17 cellular contexts compared by ENCODE assay signal in genomic region chr13:89407357-89407756, GRCh38.
DNase-seq lines count a peak whose midpoint lies in the region; ATAC-seq, FAIRE-seq and TF ChIP-seq lines count a peak whose summit lies in the region.
"Had no signal": no experiment of that assay in that cellular context is flagged by ENCODE, and none has a peak within 500 bp of the region (broad histone marks: within the 10 kb centered on the region; RNA-seq: fewer than 3 reads in every experiment).

No MANE protein-coding gene starts in this region.

- peak overlapping the region; percentile 60 for H3K18ac ChIP-seq in mesendoderm (ENCODE audit: low read length)

- no peak for TF ChIP-seq CTCF in PC-9 (conservative IDR thresholded peaks at IDR 0.05)
- TF ChIP-seq CTCF in mesothelial cell of epicardium (IDR thresholded peaks at IDR 0.05; ENCODE audit: unreplicated experiment), result no peak

- peaks cover 9% of the 10 kb centered on the region for H3K4me1 Mint-ChIP-seq in mesothelial cell of epicardium

- H3F3A ChIP-seq in PC-9 (ENCODE audit: insufficient read depth, low read depth), result no peaks in the 10 kb centered on the region

- no peak overlapping the region for H3K4me3 ChIP-seq in PC-9
- no peak overlapping the region for H3K4me3 ChIP-seq in mesendoderm (ENCODE audit: low read length)
- H3K4me3 ChIP-seq: GM23248, SJSA1 had no signal

- FAIRE-seq in H54 (lab: Jason Lieb, UNC), result peak; percentile 62

- no peak overlapping the region for H3K27ac Mint-ChIP-seq in mesothelial cell of epicardium
- H3K27ac Mint-ChIP-seq: CD4-positive, alpha-beta T cell had no signal

- H2BK15ac ChIP-seq in mesendoderm (replicated peaks; ENCODE audit: low read depth), result no peak overlapping the region

- no peaks in the 10 kb centered on the region for H3K36me3 Mint-ChIP-seq in mesothelial cell of epicardium

- H2AK5ac ChIP-seq in mesendoderm (ENCODE audit: low read length), result no peak overlapping the region

- H2BK5ac ChIP-seq in mesendoderm (ENCODE audit: low read length), result no peak overlapping the region

- no peaks in the 10 kb centered on the region for H3K9me2 ChIP-seq in PC-9 (ENCODE audit: insufficient read depth)

- no peaks in the 10 kb centered on the region for H3K9me3 ChIP-seq in PC-9 (ENCODE audit: insufficient read depth, low read depth)
- H3K9me3 ChIP-seq: BE2C, SJSA1 had no signal

- 0 out of 2 replicates have a peak overlapping the region, but pooled peaks have one; percentile 23 for H2AFZ ChIP-seq in PC-9
- H2AFZ ChIP-seq: GM23248 had no signal

- no peak overlapping the region for H3K9ac ChIP-seq in mesendoderm (ENCODE audit: low read length)
- H3K9ac ChIP-seq: GM23248 had no signal

- peak overlapping the region; percentile 13 for H4K8ac ChIP-seq in mesendoderm (ENCODE audit: low read depth, low read length)

- no CpG with 5 or more reads among the region's 4 CpGs for WGBS in mesendoderm (ENCODE audit: extremely low coverage, insufficient coverage, low lambda C conversion rate)

- no peak overlapping the region for H3K4ac ChIP-seq in mesendoderm (ENCODE audit: low read depth, low read length)

- no peak overlapping the region for H3K56ac ChIP-seq in mesendoderm (ENCODE audit: low read length)

- H4K20me1 ChIP-seq in PC-9 (ENCODE audit: insufficient read depth), result no peaks in the 10 kb centered on the region

- H3K36me3 ChIP-seq in PC-9 (ENCODE audit: low read depth) (no peaks in the 10 kb centered on the region), mesendoderm (ENCODE audit: control insufficient read depth, insufficient read depth, low read length) (no peaks in the 10 kb centered on the region)
- H3K36me3 ChIP-seq: BE2C, SJSA1 had no signal

- H3K27me3 ChIP-seq in PC-9 (ENCODE audit: insufficient read depth, low read depth) (no peaks in the 10 kb centered on the region), mesendoderm (ENCODE audit: insufficient read depth, low read length, poor library complexity) (no peaks in the 10 kb centered on the region)
- H3K27me3 ChIP-seq: BE2C, SJSA1 had no signal

- TF ChIP-seq POLR2A in H54 (IDR thresholded peaks at IDR 0.05; ENCODE audit: low read depth, low read length), result no peak

- H3K23ac ChIP-seq in mesendoderm (ENCODE audit: low read length), result no peak overlapping the region

- H3K9me3 Mint-ChIP-seq in mesothelial cell of epicardium, result peaks cover 3% of the 10 kb centered on the region

- no peak overlapping the region for H3K4me3 Mint-ChIP-seq in mesothelial cell of epicardium
- H3K4me3 Mint-ChIP-seq: CD4-positive, alpha-beta T cell had no signal

- H3K4me2 ChIP-seq in PC-9, result no peak overlapping the region
- H3K4me2 ChIP-seq in mesendoderm (ENCODE audit: low read length), result no peak overlapping the region

- CTCF ChIA-PET in PC-9 (lab: Charles Lee), result no interaction called here

- DNase-seq in H54 (ENCODE audit: insufficient read length, low spot score) (no peak), LoVo (ENCODE audit: low spot score) (peak; percentile 32), PC-9 (no peak), mesendoderm (no peak), occipital lobe (lab: John Stamatoyannopoulos, UW) (no peak), mesothelial cell of epicardium (ENCODE audit: low spot score in 2 of 2, unreplicated experiment in 2 of 2) (no peak)
- DNase-seq: BE2C; Calu3; CD4-positive, alpha-beta T cell; DMS79; GM23248; Kasumi-1; NCI-H1930; NCI-H524 treated with DMSO at 0.1 percent for 48 hours; SW 1271 had no signal

- intact Hi-C loops in PC-9 (cut with micrococcal nuclease; ENCODE audit: unreplicated experiment), result loop anchor here (10.0 kb wide), 1 partner anchor 107 kb away; no protein-coding TSS in a partner anchor

- H2BK120ac ChIP-seq in mesendoderm (ENCODE audit: low read depth, low read length), result no peak overlapping the region

- H3K79me2 ChIP-seq in PC-9 (ENCODE audit: low read depth), result no peaks in the 10 kb centered on the region
- no peaks in the 10 kb centered on the region for H3K79me2 ChIP-seq in mesendoderm (ENCODE audit: control insufficient read depth, insufficient read depth, low read length)

- H3K79me1 ChIP-seq in mesendoderm (ENCODE audit: low read length), result no peaks in the 10 kb centered on the region

- no TSS peak for BruUV-seq in PC-9 (replicated peaks; lab: Mats Ljungman, UMichigan)

- ATAC-seq in GM18519 (IDR thresholded peaks at IDR 0.05; ENCODE audit: low FRiP score, unreplicated experiment), result no peak

- no peaks in the 10 kb centered on the region for H3K27me3 Mint-ChIP-seq in mesothelial cell of epicardium (ENCODE audit: low read depth)
- H3K27me3 Mint-ChIP-seq: CD4-positive, alpha-beta T cell had no signal

- POLR2A ChIA-PET in PC-9 (lab: Charles Lee; ENCODE audit: unreplicated experiment), result no interaction called here

- no peak overlapping the region for H4K5ac ChIP-seq in mesendoderm (ENCODE audit: low read length)

- H3K4me1 ChIP-seq in PC-9 (replicated peaks; ENCODE audit: insufficient read depth) (peaks cover 6% of the 10 kb centered on the region; the same call in 1 of the 2 replicates), mesendoderm (ENCODE audit: control insufficient read depth, low read depth, low read length) (no peaks in the 10 kb centered on the region)
- H3K4me1 ChIP-seq: BE2C, SJSA1 had no signal

- H3K27ac ChIP-seq in PC-9, result no peak overlapping the region
- H3K27ac ChIP-seq in mesendoderm (ENCODE audit: low read depth, low read length), result no peak overlapping the region
- H3K27ac ChIP-seq: GM23248, SJSA1 had no signal
